ENCODE assay signal across 23 cellular contexts in genomic region chr18:78792736-78793135, GRCh38.
"Had no signal": no experiment of that assay in that cellular context is flagged by ENCODE, and none has a peak within 500 bp of the region (broad histone marks: within the 10 kb centered on the region; RNA-seq: fewer than 3 reads in every experiment).

No MANE protein-coding gene starts in this region.

- H3K9me3 Mint-ChIP-seq: type B pancreatic cell had no signal

- H3K4me3 ChIP-seq: coronary artery, esophagus squamous epithelium, gastroesophageal sphincter, left lung, lower lobe of right lung, ovary, prostate gland, right lobe of liver, uterus had no signal

- H3K27me3 ChIP-seq: esophagus squamous epithelium, ovary, right lobe of liver, uterus had no signal

- H3K4me1 Mint-ChIP-seq: memory B cell, nephron progenitor cell had no signal

- H3K36me3 ChIP-seq: esophagus squamous epithelium, gastroesophageal sphincter, left lung, lower lobe of right lung, ovary, prostate gland, right lobe of liver, uterus had no signal

- H3K4me3 Mint-ChIP-seq: memory B cell, nephron progenitor cell, type B pancreatic cell had no signal

- H3K4me1 ChIP-seq: esophagus squamous epithelium, gastroesophageal sphincter, left lung, lower lobe of right lung, prostate gland, right lobe of liver, uterus had no signal

- DNase-seq: central memory CD4-positive, alpha-beta T cell; effector CD4-positive, alpha-beta T cell; esophagus squamous epithelium; foreskin fibroblast; glutamatergic neuron; islet precursor cell; lower lobe of right lung; midbrain; nucleus accumbens; ovary; right lobe of liver; stimulated activated CD4-positive, alpha-beta T cell treated with anti-CD3 and anti-CD28 coated beads, Interleukin-2, amount 100 ng/mL, for 24 hours; stimulated activated naive CD4-positive, alpha-beta T cell treated with Interleukin-2 at 50 U/mL for 16 hours; uterus had no signal

- H3K27ac ChIP-seq: coronary artery, epithelial cell of prostate, esophagus squamous epithelium, gastroesophageal sphincter, left lung, lower lobe of right lung, ovary, prostate gland, right lobe of liver, uterus had no signal

- ATAC-seq: gastroesophageal sphincter, left lung had no signal

- H3K36me3 Mint-ChIP-seq: memory B cell, type B pancreatic cell had no signal

- FAIRE-seq: endometrium had no signal

- H3K9me3 ChIP-seq: esophagus squamous epithelium, gastroesophageal sphincter, left lung, lower lobe of right lung, ovary, prostate gland, right lobe of liver, uterus had no signal

- H3K27ac Mint-ChIP-seq: memory B cell, nephron progenitor cell, type B pancreatic cell had no signal
